Comparison of ENCODE assay signal across 9 cellular contexts in genomic region chr1:154962795-154963330, GRCh38. TPM values are rescaled to one million over a fixed set of nuclear protein-coding genes. Genes with fewer than 3 reads are reported as not detected.
DNase-seq lines count a peak whose midpoint lies in the region; ATAC-seq and TF ChIP-seq lines count a peak whose summit lies in the region.
"Had no signal": no experiment of that assay in that cellular context is flagged by ENCODE, and none has a peak within 500 bp of the region (broad histone marks: within the 10 kb centered on the region; RNA-seq: fewer than 3 reads in every experiment).

No MANE protein-coding gene starts in this region.

- no peak for TF ChIP-seq EP300 in tibial nerve (IDR thresholded peaks at IDR 0.05)

- peaks cover 34% of the 10 kb centered on the region for H3K4me1 Mint-ChIP-seq in activated naive CD4-positive, alpha-beta T cell treated with anti-CD3 and anti-CD28 coated beads for 36 hours (ENCODE audit: low read depth)
- peaks cover 21% of the 10 kb centered on the region for H3K4me1 Mint-ChIP-seq in activated naive CD8-positive, alpha-beta T cell treated with anti-CD3 and anti-CD28 coated beads, Interleukin-2, amount 10 ng/mL, durations not matched to agents 7 days and 5 days
- H3K4me1 Mint-ChIP-seq in CD14-positive monocyte: peaks cover 24% of the 10 kb centered on the region

- H3K4me1 ChIP-seq in right lobe of liver (peaks cover 0 to 19% (median 0%) of the 10 kb centered on the region in 4 donors), tibial nerve (peaks cover 0 to 54% (median 18%) of the 10 kb centered on the region in 4 donors)

- H3K9me3 ChIP-seq in right lobe of liver (no peaks in the 10 kb centered on the region), tibial nerve (no peaks in the 10 kb centered on the region)

- peak overlapping the region; percentile 94 for H3K27ac Mint-ChIP-seq in activated naive CD4-positive, alpha-beta T cell treated with anti-CD3 and anti-CD28 coated beads for 36 hours
- peak overlapping the region; percentile 62 for H3K27ac Mint-ChIP-seq in activated naive CD8-positive, alpha-beta T cell treated with anti-CD3 and anti-CD28 coated beads, Interleukin-2, amount 10 ng/mL, durations not matched to agents 7 days and 5 days
- H3K27ac Mint-ChIP-seq in CD14-positive monocyte: peak overlapping the region in 1 of 7 donors; percentile 82

- ATAC-seq in activated naive CD8-positive, alpha-beta T cell treated with anti-CD3 and anti-CD28 coated beads, Interleukin-2, amount 10 ng/mL, durations not matched to agents 7 days and 5 days (ENCODE audit: low read depth): no peak
- no peak for ATAC-seq in right lobe of liver
- no peak for ATAC-seq in GM19463 (IDR thresholded peaks at IDR 0.05; ENCODE audit: unreplicated experiment)

- CTCF ChIA-PET in activated naive CD4-positive, alpha-beta T cell treated with anti-CD3 and anti-CD28 coated beads for 36 hours (lab: Charles Lee): interaction anchor here (1.5 to 2.6 kb wide), 2 partner anchors 8 to 122 kb away, joined by 5 to 13 read pairs; partner anchors contain the start of gene SHC1

- TF ChIP-seq CTCF in right lobe of liver (IDR thresholded peaks at IDR 0.05) (no peak), tibial nerve (IDR thresholded peaks at IDR 0.05) (no peak), CD14-positive monocyte (IDR thresholded peaks at IDR 0.05) (no peak)

- WGBS in right lobe of liver (ENCODE audit: insufficient coverage, low coverage, low lambda C conversion rate, missing lambda C conversion rate): 100% methylated on average over 1 of the region's 6 CpGs
- WGBS in tibial nerve, 2 donors: 47 to 53% methylated on average over 6 of the region's 6 CpGs

- peaks cover 28% of the 10 kb centered on the region for H3K36me3 Mint-ChIP-seq in activated naive CD4-positive, alpha-beta T cell treated with anti-CD3 and anti-CD28 coated beads for 36 hours (ENCODE audit: low read depth)
- peaks cover 14% of the 10 kb centered on the region for H3K36me3 Mint-ChIP-seq in activated naive CD8-positive, alpha-beta T cell treated with anti-CD3 and anti-CD28 coated beads, Interleukin-2, amount 10 ng/mL, durations not matched to agents 7 days and 5 days
- H3K36me3 Mint-ChIP-seq in CD14-positive monocyte: peaks cover 49 to 61% of the 10 kb centered on the region in 2 donors

- H3K27me3 ChIP-seq in right lobe of liver (no peaks in the 10 kb centered on the region), tibial nerve (no peaks in the 10 kb centered on the region)

- POLR2A ChIA-PET in activated naive CD8-positive, alpha-beta T cell treated with anti-CD3 and anti-CD28 coated beads, Interleukin-2, amount 10 ng/mL, durations not matched to agents 7 days and 5 days (lab: Charles Lee): interaction anchor here (1.4 to 3.4 kb wide), 5 partner anchors 7 to 26 kb away, joined by 3 to 43 read pairs (median 12); partner anchors contain the start of genes CKS1B, PBXIP1 and PMVK

- DNase-seq in activated naive CD4-positive, alpha-beta T cell treated with anti-CD3 and anti-CD28 coated beads for 36 hours: no peak
- no peak for DNase-seq in activated naive CD4-positive, alpha-beta T cell treated with Interleukin-2 at 50 U/mL for 16 hours
- DNase-seq in activated naive CD8-positive, alpha-beta T cell treated with anti-CD3 and anti-CD28 coated beads, Interleukin-2, amount 10 ng/mL, durations not matched to agents 7 days and 5 days: no peak
- peak in 2 of 3 donors; percentile 47 to 57 for DNase-seq in right lobe of liver
- DNase-seq in tibial nerve (ENCODE audit: low spot score in 2 of 2): no peak
- no peak for DNase-seq in CD14-positive monocyte (ENCODE audit: low spot score)
- no peak for DNase-seq in hypothalamus (lab: John Stamatoyannopoulos, UW)
- DNase-seq: NCI-H2029 treated with DMSO at 0.1 percent for 48 hours had no signal

- no peak for TF ChIP-seq POLR2A in right lobe of liver (IDR thresholded peaks at IDR 0.05)
- no peak for TF ChIP-seq POLR2A in tibial nerve (IDR thresholded peaks at IDR 0.05)

- peak overlapping the region; percentile 86 for H3K4me3 Mint-ChIP-seq in activated naive CD4-positive, alpha-beta T cell treated with anti-CD3 and anti-CD28 coated beads for 36 hours
- peak overlapping the region; percentile 90 for H3K4me3 Mint-ChIP-seq in activated naive CD8-positive, alpha-beta T cell treated with anti-CD3 and anti-CD28 coated beads, Interleukin-2, amount 10 ng/mL, durations not matched to agents 7 days and 5 days
- no peak overlapping the region for H3K4me3 Mint-ChIP-seq in CD14-positive monocyte

- intact Hi-C loops in activated naive CD4-positive, alpha-beta T cell treated with anti-CD3 and anti-CD28 coated beads for 36 hours (cut with micrococcal nuclease): no loop called here
- intact Hi-C loops in right lobe of liver (cut with DNase I): no loop called here
- intact Hi-C loops in CD14-positive monocyte (cut with micrococcal nuclease): loop anchor here (5.0 kb wide), 2 partner anchors 39 to 54 kb away; partner anchors contain the start of gene ZBTB7B (in 2 of the 2)

- H3K9me3 Mint-ChIP-seq in activated naive CD4-positive, alpha-beta T cell treated with anti-CD3 and anti-CD28 coated beads for 36 hours: no peaks in the 10 kb centered on the region
- no peaks in the 10 kb centered on the region for H3K9me3 Mint-ChIP-seq in activated naive CD8-positive, alpha-beta T cell treated with anti-CD3 and anti-CD28 coated beads, Interleukin-2, amount 10 ng/mL, durations not matched to agents 7 days and 5 days
- no peaks in the 10 kb centered on the region for H3K9me3 Mint-ChIP-seq in CD14-positive monocyte

- H3K27me3 Mint-ChIP-seq in activated naive CD4-positive, alpha-beta T cell treated with anti-CD3 and anti-CD28 coated beads for 36 hours (ENCODE audit: low read depth): no peaks in the 10 kb centered on the region
- no peaks in the 10 kb centered on the region for H3K27me3 Mint-ChIP-seq in activated naive CD8-positive, alpha-beta T cell treated with anti-CD3 and anti-CD28 coated beads, Interleukin-2, amount 10 ng/mL, durations not matched to agents 7 days and 5 days
- peaks cover 0 to 4% (median 0%) of the 10 kb centered on the region in 3 donors for H3K27me3 Mint-ChIP-seq in CD14-positive monocyte (ENCODE audit: low read depth in 3 of 3)

- H3K27ac ChIP-seq in right lobe of liver (peak overlapping the region in 1 of 3 donors; percentile 100), tibial nerve (peak overlapping the region in 3 of 4 donors; percentile 14 to 99 (median 94))

- H3K4me3 ChIP-seq in right lobe of liver: peak overlapping the region in 2 of 3 donors; percentile 87 to 93
- H3K4me3 ChIP-seq in tibial nerve: peak overlapping the region in 3 of 4 donors; percentile 77 to 96 (median 94)

- peaks cover 4 to 60% (median 27%) of the 10 kb centered on the region in 4 donors for H3K36me3 ChIP-seq in right lobe of liver
- H3K36me3 ChIP-seq in tibial nerve: peaks cover 0 to 73% (median 18%) of the 10 kb centered on the region in 3 donors

RNA-seq across cellular contexts. Expression of gene PYGO2, which starts 1.3 kb away (rescaled TPM):
- 10 to 100 TPM; 35.6 to 36.3 TPM for total RNA-seq in activated naive CD4-positive, alpha-beta T cell treated with anti-CD3 and anti-CD28 coated beads for 36 hours
- 10 to 100 TPM; 55.3 TPM for total RNA-seq in activated naive CD8-positive, alpha-beta T cell treated with anti-CD3 and anti-CD28 coated beads, Interleukin-2, amount 10 ng/mL, durations not matched to agents 7 days and 5 days
- total RNA-seq in right lobe of liver: 10 to 100 TPM in 4 of 6 experiments, 1 to 10 TPM in 2; 9.1 to 13.5 (median 10.9) TPM
- 10 to 100 TPM; 18.6 to 24.3 (median 23.5) TPM for total RNA-seq in tibial nerve
- 10 to 100 TPM in 1 of 2 donors, 1 to 10 TPM in 1; 8.2 to 12.0 TPM for polyA plus RNA-seq in CD14-positive monocyte

RNA-seq across cellular contexts. Expression of gene PBXIP1, which starts 7.0 kb away (rescaled TPM):
- total RNA-seq in activated naive CD4-positive, alpha-beta T cell treated with anti-CD3 and anti-CD28 coated beads for 36 hours: 10 to 100 TPM; 55.3 to 55.5 TPM
- total RNA-seq in activated naive CD8-positive, alpha-beta T cell treated with anti-CD3 and anti-CD28 coated beads, Interleukin-2, amount 10 ng/mL, durations not matched to agents 7 days and 5 days: 100 to 1,000 TPM; 149 to 155 TPM
- total RNA-seq in right lobe of liver: 10 to 100 TPM; 16.7 to 25.9 (median 19.1) TPM
- total RNA-seq in tibial nerve: 100 to 1,000 TPM in 2 of 4 donors, 10 to 100 TPM in 2; 52.5 to 120 (median 97.9) TPM
- 10 to 100 TPM; 23.1 to 24.0 TPM for polyA plus RNA-seq in CD14-positive monocyte

RNA-seq across cellular contexts. Expression of gene SHC1, which starts 7.7 kb away (rescaled TPM):
- 10 to 100 TPM; 35.5 to 40.8 TPM for total RNA-seq in activated naive CD4-positive, alpha-beta T cell treated with anti-CD3 and anti-CD28 coated beads for 36 hours
- 10 to 100 TPM; 67.4 to 72.3 TPM for total RNA-seq in activated naive CD8-positive, alpha-beta T cell treated with anti-CD3 and anti-CD28 coated beads, Interleukin-2, amount 10 ng/mL, durations not matched to agents 7 days and 5 days
- total RNA-seq in right lobe of liver: 100 to 1,000 TPM in 1 of 6 experiments, 10 to 100 TPM in 5; 44.6 to 108 (median 75.3) TPM
- 100 to 1,000 TPM in 2 of 4 donors, 10 to 100 TPM in 2; 82.9 to 168 (median 101) TPM for total RNA-seq in tibial nerve
- 10 to 100 TPM; 26.7 to 31.5 TPM for polyA plus RNA-seq in CD14-positive monocyte

RNA-seq across cellular contexts. Expression of gene CKS1B, which starts 11.6 kb away (rescaled TPM):
- total RNA-seq in activated naive CD4-positive, alpha-beta T cell treated with anti-CD3 and anti-CD28 coated beads for 36 hours: 100 to 1,000 TPM; 283 to 291 TPM
- total RNA-seq in activated naive CD8-positive, alpha-beta T cell treated with anti-CD3 and anti-CD28 coated beads, Interleukin-2, amount 10 ng/mL, durations not matched to agents 7 days and 5 days: 100 to 1,000 TPM; 112 to 114 TPM
- 10 to 100 TPM; 14.9 to 51.7 (median 23.1) TPM for total RNA-seq in right lobe of liver
- total RNA-seq in tibial nerve: 10 to 100 TPM; 35.2 to 40.5 (median 37.3) TPM
- 10 to 100 TPM; 18.0 to 22.6 TPM for polyA plus RNA-seq in CD14-positive monocyte

RNA-seq across cellular contexts. Expression of gene FLAD1, which starts 20.3 kb away (rescaled TPM):
- total RNA-seq in activated naive CD4-positive, alpha-beta T cell treated with anti-CD3 and anti-CD28 coated beads for 36 hours: 10 to 100 TPM; 27.2 to 30.0 TPM
- 10 to 100 TPM; 46.2 to 48.9 TPM for total RNA-seq in activated naive CD8-positive, alpha-beta T cell treated with anti-CD3 and anti-CD28 coated beads, Interleukin-2, amount 10 ng/mL, durations not matched to agents 7 days and 5 days
- total RNA-seq in right lobe of liver: 10 to 100 TPM; 18.3 to 33.1 (median 24.6) TPM
- 10 to 100 TPM; 17.4 to 33.6 (median 23.6) TPM for total RNA-seq in tibial nerve
- polyA plus RNA-seq in CD14-positive monocyte: 10 to 100 TPM; 31.5 to 35.1 TPM

Comparison
In these comparisons a context has a peak if more than half of its experiments do, and no peak if none do; other contexts are left out.
1. DNase-seq: peak in right lobe of liver (2 of 3); none in activated naive CD4-positive, alpha-beta T cell treated with anti-CD3 and anti-CD28 coated beads for 36 hours (single experiment), activated naive CD4-positive, alpha-beta T cell treated with Interleukin-2 at 50 U/mL for 16 hours (single experiment), activated naive CD8-positive, alpha-beta T cell treated with anti-CD3 and anti-CD28 coated beads, Interleukin-2, amount 10 ng/mL, durations not matched to agents 7 days and 5 days (single experiment), tibial nerve (0 of 2), CD14-positive monocyte (single experiment) and hypothalamus (0 of 51).
2. H3K4me3 Mint-ChIP-seq: peak in activated naive CD4-positive, alpha-beta T cell treated with anti-CD3 and anti-CD28 coated beads for 36 hours (single experiment) and activated naive CD8-positive, alpha-beta T cell treated with anti-CD3 and anti-CD28 coated beads, Interleukin-2, amount 10 ng/mL, durations not matched to agents 7 days and 5 days (single experiment); none in CD14-positive monocyte (0 of 2).
3. intact Hi-C loops: an anchor here in CD14-positive monocyte (5.0 kb wide); none called in activated naive CD4-positive, alpha-beta T cell treated with anti-CD3 and anti-CD28 coated beads for 36 hours and right lobe of liver.